In the genomic region with DNA sequence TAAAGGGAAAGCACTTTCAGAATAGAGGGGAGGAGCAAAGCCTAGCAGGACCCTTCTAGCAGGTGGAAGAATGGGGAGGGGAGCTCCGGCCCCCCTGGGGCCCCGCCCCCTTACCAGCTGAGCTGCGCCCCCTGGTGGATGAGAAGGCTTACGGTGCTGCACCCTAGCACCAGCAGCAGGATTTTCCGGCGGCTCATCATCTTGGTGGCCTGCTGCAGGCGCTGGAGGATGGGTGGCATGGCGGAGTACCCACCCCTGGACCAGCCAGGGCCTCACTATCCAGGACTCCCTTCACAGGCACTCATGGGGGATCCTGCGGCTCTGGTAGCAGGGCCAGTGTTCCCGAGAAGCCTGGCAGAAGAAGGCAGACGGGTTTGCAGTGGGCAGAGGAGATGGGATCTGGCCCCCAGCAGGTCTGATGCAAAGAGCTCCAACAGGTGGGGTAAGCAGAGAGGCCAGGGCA, we compare ENCODE assay signal across 8 cellular contexts. TPM values are rescaled to one million over a fixed set of nuclear protein-coding genes. Genes with fewer than 3 reads are reported as not detected.
A peak's percentile ranks its signal among the peaks of the same experiment; 100 is the strongest.
DNase-seq lines count a peak whose midpoint lies in the region; ATAC-seq lines count a peak whose summit lies in the region.

No MANE protein-coding gene starts in this region.

- no peak overlapping the region for H3K56ac ChIP-seq in mesendoderm (ENCODE audit: low read length)

- H4K8ac ChIP-seq in mesendoderm (ENCODE audit: low read depth, low read length): no peak overlapping the region

- peaks cover 2% of the 10 kb centered on the region for H3K27me3 ChIP-seq in NT2/D1 (ENCODE audit: insufficient read depth, insufficient read length)
- H3K27me3 ChIP-seq in effector memory CD4-positive, alpha-beta T cell (replicated peaks; ENCODE audit: control insufficient read depth, insufficient read depth, low read length, poor library complexity, severe bottlenecking): peaks cover 2% of the 10 kb centered on the region
- no peaks in the 10 kb centered on the region for H3K27me3 ChIP-seq in mesendoderm (ENCODE audit: insufficient read depth, low read length, poor library complexity)

- H3K4me1 ChIP-seq in NT2/D1 (ENCODE audit: insufficient read depth, insufficient read length) (peaks cover 4% of the 10 kb centered on the region), mesendoderm (ENCODE audit: control insufficient read depth, low read depth, low read length) (no peaks in the 10 kb centered on the region)
- H3K4me1 ChIP-seq in effector memory CD4-positive, alpha-beta T cell (ENCODE audit: control insufficient read depth, insufficient read depth, low read length, poor library complexity, severe bottlenecking): peaks cover 10% of the 10 kb centered on the region

- peak overlapping the region; percentile 3 for H3K9ac ChIP-seq in NT2/D1 (ENCODE audit: insufficient read length, low read depth)
- no peak overlapping the region for H3K9ac ChIP-seq in mesendoderm (ENCODE audit: low read length)

- H3K23ac ChIP-seq in mesendoderm (ENCODE audit: low read length): no peak overlapping the region

- no CpG with 5 or more reads among the region's 11 CpGs for WGBS in mesendoderm (ENCODE audit: extremely low coverage, insufficient coverage, low lambda C conversion rate)

- H4K5ac ChIP-seq in mesendoderm (ENCODE audit: low read length): no peak overlapping the region

- H3K27ac ChIP-seq in effector memory CD4-positive, alpha-beta T cell (ENCODE audit: insufficient read depth, low read length, poor library complexity, severe bottlenecking): no peak overlapping the region
- H3K27ac ChIP-seq in mesendoderm (ENCODE audit: low read depth, low read length): no peak overlapping the region

- H3K4me3 ChIP-seq in NT2/D1 (ENCODE audit: insufficient read length, low read depth): no peak overlapping the region
- no peak overlapping the region for H3K4me3 ChIP-seq in effector memory CD4-positive, alpha-beta T cell (ENCODE audit: insufficient read depth, low read depth, low read length, poor library complexity, severe bottlenecking)
- H3K4me3 ChIP-seq in mesendoderm (ENCODE audit: low read length): no peak overlapping the region

- no peak overlapping the region for H3K18ac ChIP-seq in mesendoderm (ENCODE audit: low read length)

- no peak overlapping the region for H3K4me2 ChIP-seq in mesendoderm (ENCODE audit: low read length)

- peak; percentile 36 for DNase-seq in GM04504 (ENCODE audit: low read depth)
- peak; percentile 63 for DNase-seq in NT2/D1 (ENCODE audit: low read depth, low spot score)
- peak; percentile 66 to 68 for DNase-seq in activated CD8-positive, alpha-beta memory T cell treated with anti-CD3 and anti-CD28 coated beads for 4 hours (ENCODE audit: low read depth in 2 of 2)
- DNase-seq in effector memory CD4-positive, alpha-beta T cell: peak; percentile 69 to 80 (median 73)
- DNase-seq in mesendoderm: peak; percentile 91
- peak; percentile 62 to 74 for DNase-seq in stimulated activated CD8-positive, alpha-beta memory T cell treated with anti-CD3 and anti-CD28 coated beads, Interleukin-15, amount 100 ng/mL, for 4 hours (ENCODE audit: low read depth in 2 of 2)

- H2AK5ac ChIP-seq in mesendoderm (ENCODE audit: low read length): no peak overlapping the region

- no peak overlapping the region for H3K4ac ChIP-seq in mesendoderm (ENCODE audit: low read depth, low read length)

- no peaks in the 10 kb centered on the region for H3K79me1 ChIP-seq in mesendoderm (ENCODE audit: low read length)

- no peak overlapping the region for H2BK5ac ChIP-seq in mesendoderm (ENCODE audit: low read length)

- no peak overlapping the region for H2BK120ac ChIP-seq in mesendoderm (ENCODE audit: low read depth, low read length)

- peak; percentile 57 for ATAC-seq in HG03442 (IDR thresholded peaks at IDR 0.05; ENCODE audit: unreplicated experiment)
- no peak for ATAC-seq in HG03457 (IDR thresholded peaks at IDR 0.05; ENCODE audit: unreplicated experiment)

- H3K36me3 ChIP-seq in NT2/D1 (ENCODE audit: insufficient read depth, insufficient read length, low read length): peaks cover 3% of the 10 kb centered on the region
- H3K36me3 ChIP-seq in effector memory CD4-positive, alpha-beta T cell (ENCODE audit: control insufficient read depth, insufficient read depth, low read length): no peaks in the 10 kb centered on the region
- no peaks in the 10 kb centered on the region for H3K36me3 ChIP-seq in mesendoderm (ENCODE audit: control insufficient read depth, insufficient read depth, low read length)

- no peaks in the 10 kb centered on the region for H3K9me3 ChIP-seq in NT2/D1 (ENCODE audit: insufficient read depth, low read length)
- no peaks in the 10 kb centered on the region for H3K9me3 ChIP-seq in effector memory CD4-positive, alpha-beta T cell (ENCODE audit: control insufficient read depth, low read length)

- no peak overlapping the region for H2BK15ac ChIP-seq in mesendoderm (replicated peaks; ENCODE audit: low read depth)

- no peaks in the 10 kb centered on the region for H3K79me2 ChIP-seq in mesendoderm (ENCODE audit: control insufficient read depth, insufficient read depth, low read length)

RNA-seq across cellular contexts. Expression of a gene that starts 3.8 kb away (rescaled TPM):
- polyA plus RNA-seq in mesendoderm (2013, experiment 1 of 2): 5.4 TPM
- polyA plus RNA-seq in mesendoderm (2013, experiment 2 of 2): 5.8 TPM

RNA-seq across cellular contexts. Expression of a gene that starts 7.0 kb away (rescaled TPM):
- 150 TPM for polyA plus RNA-seq in mesendoderm (2013, experiment 1 of 2)
- polyA plus RNA-seq in mesendoderm (2013, experiment 2 of 2): 150 TPM

RNA-seq across cellular contexts. Expression of a gene that starts 18.9 kb away (rescaled TPM):
- polyA plus RNA-seq in mesendoderm (2013, experiment 1 of 2): not detected
- polyA plus RNA-seq in mesendoderm (2013, experiment 2 of 2): not detected

RNA-seq across cellular contexts. Expression of a gene that starts 24.9 kb away (rescaled TPM):
- 20.2 TPM for polyA plus RNA-seq in mesendoderm (2013, experiment 1 of 2)
- 20.8 TPM for polyA plus RNA-seq in mesendoderm (2013, experiment 2 of 2)

RNA-seq across cellular contexts. Expression of a gene that starts 33.4 kb away (rescaled TPM):
- 0.88 TPM for polyA plus RNA-seq in mesendoderm (2013, experiment 1 of 2)
- polyA plus RNA-seq in mesendoderm (2013, experiment 2 of 2): 0.88 TPM

Comparison
In these comparisons a context has a peak if more than half of its experiments do, and no peak if none do; other contexts are left out.
1. DNase-seq: peak in every context shown above with its lines; median percentile 91 in mesendoderm; 73 in effector memory CD4-positive, alpha-beta T cell; 68 in stimulated activated CD8-positive, alpha-beta memory T cell treated with anti-CD3 and anti-CD28 coated beads, Interleukin-15, amount 100 ng/mL, for 4 hours; 67 in activated CD8-positive, alpha-beta memory T cell treated with anti-CD3 and anti-CD28 coated beads for 4 hours; 63 in NT2/D1; 36 in GM04504.